1 cellular context compared by ENCODE assay signal in the genomic region with DNA sequence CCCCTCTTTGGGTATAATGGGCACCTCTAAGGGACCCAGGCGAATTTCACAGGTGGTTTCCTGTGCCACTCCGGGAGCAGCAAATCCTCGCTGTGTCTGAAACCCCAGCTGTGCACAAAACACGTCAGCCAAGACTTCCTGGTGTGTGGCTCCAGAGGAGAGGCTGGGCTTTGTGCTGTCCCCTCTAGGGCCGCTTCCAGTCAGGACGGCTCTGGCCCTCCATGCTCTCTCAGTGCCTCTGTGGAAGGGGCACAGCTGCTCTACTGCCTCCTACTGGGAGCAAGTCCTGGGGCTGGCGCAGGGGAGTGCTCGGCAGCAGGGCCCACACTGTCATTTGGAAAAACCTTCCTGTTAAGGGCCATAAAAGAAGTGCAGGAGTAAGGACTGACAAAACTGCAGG.
TF ChIP-seq lines count a peak whose summit lies in the region.

No MANE protein-coding gene starts in this region.

TF ChIP-seq in H1, 55 proteins besides CTCF, POLR2A, EP300 and RAD21:
- TF ChIP-seq, protein P1, sequence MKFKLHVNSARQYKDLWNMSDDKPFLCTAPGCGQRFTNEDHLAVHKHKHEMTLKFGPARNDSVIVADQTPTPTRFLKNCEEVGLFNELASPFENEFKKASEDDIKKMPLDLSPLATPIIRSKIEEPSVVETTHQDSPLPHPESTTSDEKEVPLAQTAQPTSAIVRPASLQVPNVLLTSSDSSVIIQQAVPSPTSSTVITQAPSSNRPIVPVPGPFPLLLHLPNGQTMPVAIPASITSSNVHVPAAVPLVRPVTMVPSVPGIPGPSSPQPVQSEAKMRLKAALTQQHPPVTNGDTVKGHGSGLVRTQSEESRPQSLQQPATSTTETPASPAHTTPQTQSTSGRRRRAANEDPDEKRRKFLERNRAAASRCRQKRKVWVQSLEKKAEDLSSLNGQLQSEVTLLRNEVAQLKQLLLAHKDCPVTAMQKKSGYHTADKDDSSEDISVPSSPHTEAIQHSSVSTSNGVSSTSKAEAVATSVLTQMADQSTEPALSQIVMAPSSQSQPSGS (IDR thresholded peaks at IDR 0.05; ENCODE audit: low read length), result no peak
- TF ChIP-seq KDM1A (IDR thresholded peaks at IDR 0.05; ENCODE audit: borderline replicate concordance, low read length) (no peak), BRCA1 (IDR thresholded peaks at IDR 0.05; ENCODE audit: low read depth, low read length) (no peak), SUZ12 (IDR thresholded peaks at IDR 0.05; ENCODE audit: low read length) (no peak), CTBP2 (IDR thresholded peaks at IDR 0.05; ENCODE audit: borderline replicate concordance, insufficient read depth, insufficient read length, low read length) (no peak), POLR2AphosphoS5 (IDR thresholded peaks at IDR 0.05; ENCODE audit: low read depth, low read length) (no peak), SIN3A (conservative IDR thresholded peaks at IDR 0.05 in 1 of 2, IDR thresholded peaks at IDR 0.05 in 1 of 2; ENCODE audit: low read depth in 1 of 2, low read length in 2 of 2) (no peak), FOSL1 (IDR thresholded peaks at IDR 0.05; ENCODE audit: insufficient read depth, low read depth, low read length) (no peak), GTF2F1 (IDR thresholded peaks at IDR 0.05; ENCODE audit: borderline replicate concordance, low read depth, low read length) (no peak), CREB1 (IDR thresholded peaks at IDR 0.05) (no peak)
- TF ChIP-seq, protein P2, sequence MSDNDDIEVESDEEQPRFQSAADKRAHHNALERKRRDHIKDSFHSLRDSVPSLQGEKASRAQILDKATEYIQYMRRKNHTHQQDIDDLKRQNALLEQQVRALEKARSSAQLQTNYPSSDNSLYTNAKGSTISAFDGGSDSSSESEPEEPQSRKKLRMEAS (IDR thresholded peaks at IDR 0.05), result no peak
